13 cellular contexts compared by ENCODE assay signal in genomic region chr6:47165918-47166317, GRCh38.
A peak's percentile ranks its signal among the peaks of the same experiment; 100 is the strongest.
DNase-seq lines count a peak whose midpoint lies in the region; ATAC-seq, FAIRE-seq and TF ChIP-seq lines count a peak whose summit lies in the region.
"Had no signal": no experiment of that assay in that cellular context is flagged by ENCODE, and none has a peak within 500 bp of the region (broad histone marks: within the 10 kb centered on the region; RNA-seq: fewer than 3 reads in every experiment).

No MANE protein-coding gene starts in this region.

- no peak overlapping the region for H4K8ac ChIP-seq in H9 (replicated peaks; ENCODE audit: insufficient read length, low read depth, low read length)

- H3K79me1 ChIP-seq in H9 (ENCODE audit: insufficient read depth, low read depth, low read length, poor library complexity, severe bottlenecking) = no peaks in the 10 kb centered on the region

- no peak overlapping the region for H3K27ac ChIP-seq in right lobe of liver
- no peak overlapping the region for H3K27ac ChIP-seq in HepG2 (ENCODE audit: extremely low read length, insufficient read depth, low read length)
- no peak overlapping the region for H3K27ac ChIP-seq in SK-N-SH (ENCODE audit: low read depth in 2 of 2, low read length in 1 of 2)
- H3K27ac ChIP-seq in H9 (ENCODE audit: insufficient read length, low read depth, low read length) = no peak overlapping the region
- H3K27ac ChIP-seq: psoas muscle, SJSA1 had no signal

- H3K27me3 Mint-ChIP-seq in H9 (ENCODE audit: low read depth) = no peaks in the 10 kb centered on the region

- no peak overlapping the region for H3K23ac ChIP-seq in H9 (ENCODE audit: insufficient read length, low read depth, low read length)

- FAIRE-seq in HepG2 (lab: Jason Lieb, UNC) = no peak

- no peak overlapping the region for H3K56ac ChIP-seq in H9 (ENCODE audit: insufficient read length, low read depth, low read length)

- no peaks in the 10 kb centered on the region for H3K36me3 Mint-ChIP-seq in H9 (ENCODE audit: insufficient read depth in 1 of 3, low read depth in 3 of 3)

- POLR2A ChIA-PET in HepG2 (lab: Yijun Ruan, JAX) (no interaction called here), SK-N-SH (lab: Yijun Ruan, JAX) (no interaction called here)

- no peak overlapping the region for H2BK15ac ChIP-seq in H9 (ENCODE audit: low read depth, low read length)

- no peaks in the 10 kb centered on the region for H4K20me1 ChIP-seq in HepG2 (ENCODE audit: insufficient read depth, low read length)
- no peaks in the 10 kb centered on the region for H4K20me1 ChIP-seq in SK-N-SH (ENCODE audit: insufficient read depth)
- no peaks in the 10 kb centered on the region for H4K20me1 ChIP-seq in H9 (ENCODE audit: control insufficient read depth, insufficient read depth, insufficient read length)

- H3K4me3 Mint-ChIP-seq in H9 = no peak overlapping the region
- H3K4me3 Mint-ChIP-seq: activated T-cell treated with anti-CD3 and anti-CD28 coated beads, Interleukin-2, amount 50 U/mL, for 4 hours had no signal

- H3K27me3 ChIP-seq in right lobe of liver (no peaks in the 10 kb centered on the region), HepG2 (ENCODE audit: control insufficient read depth in 1 of 2, insufficient read depth in 2 of 2, low read length in 2 of 2) (no peaks in the 10 kb centered on the region), SK-N-SH (ENCODE audit: insufficient read depth) (no peaks in the 10 kb centered on the region), H9 (ENCODE audit: insufficient read depth, low read length) (no peaks in the 10 kb centered on the region)
- H3K27me3 ChIP-seq: SJSA1 had no signal

- intact Hi-C loops in right lobe of liver (cut with DNase I) (no loop called here), HepG2 (cut with micrococcal nuclease; ENCODE audit: unreplicated experiment) (no loop called here)

- H2AFZ ChIP-seq in HepG2 (ENCODE audit: low read length) = no peak overlapping the region
- no peak overlapping the region for H2AFZ ChIP-seq in SK-N-SH (ENCODE audit: low read depth)
- no peak overlapping the region for H2AFZ ChIP-seq in H9 (ENCODE audit: low read length)

- DNase-seq in right lobe of liver = no peak
- no peak for DNase-seq in HepG2 (ENCODE audit: low spot score)
- DNase-seq in NOMO-1 treated with DMSO at 0.1 percent for 48 hours (lab: John Stamatoyannopoulos, UW; ENCODE audit: unreplicated experiment) = peak; percentile 85
- DNase-seq in SK-N-SH = no peak
- no peak for DNase-seq in H9
- DNase-seq in kidney glomerular epithelial cell (lab: John Stamatoyannopoulos, UW) = no peak
- DNase-seq in T1000 (lab: John Stamatoyannopoulos, UW) = no peak
- DNase-seq: activated T-cell treated with anti-CD3 and anti-CD28 coated beads, Interleukin-2, amount 50 U/mL, for 4 hours; islet precursor cell; psoas muscle; stimulated activated naive CD4-positive, alpha-beta T cell had no signal

- ATAC-seq in right lobe of liver (peak; percentile 21 to 56 (median 38)), HepG2 (no peak), HG02885 (IDR thresholded peaks at IDR 0.05; ENCODE audit: poor library complexity, unreplicated experiment) (peak; percentile 83)
- ATAC-seq: activated T-cell treated with anti-CD3 and anti-CD28 coated beads, Interleukin-2, amount 50 U/mL, for 4 hours; psoas muscle had no signal

- no TSS peak for BruUV-seq in HepG2 (replicated peaks; lab: Mats Ljungman, UMichigan)

- no peak for TF ChIP-seq CTCF in right lobe of liver (IDR thresholded peaks at IDR 0.05)
- TF ChIP-seq CTCF in HepG2 (CRISPR knock-in tag; IDR thresholded peaks at IDR 0.05) = no peak
- TF ChIP-seq CTCF in SK-N-SH (IDR thresholded peaks at IDR 0.05) = no peak
- TF ChIP-seq CTCF in H9 (conservative IDR thresholded peaks at IDR 0.05) = no peak

- H3K9me2 ChIP-seq in SK-N-SH = no peaks in the 10 kb centered on the region

- H3K79me2 ChIP-seq in HepG2 (ENCODE audit: insufficient read depth, low read length) (no peaks in the 10 kb centered on the region), SK-N-SH (ENCODE audit: insufficient read depth) (no peaks in the 10 kb centered on the region), H9 (ENCODE audit: insufficient read depth, low read length) (no peaks in the 10 kb centered on the region)

- H3K9ac ChIP-seq in HepG2 (ENCODE audit: insufficient read depth, low read depth, low read length) = no peak overlapping the region
- no peak overlapping the region for H3K9ac ChIP-seq in SK-N-SH
- no peak overlapping the region for H3K9ac ChIP-seq in H9 (ENCODE audit: extremely low read depth, insufficient read length, low read length)

- H3K4me3 ChIP-seq in right lobe of liver (no peak overlapping the region), HepG2 (replicated peaks in 1 of 3; ENCODE audit: insufficient read depth in 1 of 3, low read depth in 2 of 3, low read length in 3 of 3) (no peak overlapping the region), SK-N-SH (ENCODE audit: low read depth in 2 of 2, low read length in 1 of 2) (no peak overlapping the region)
- H3K4me3 ChIP-seq: psoas muscle, SJSA1 had no signal

- CTCF ChIA-PET in HepG2 (lab: Yijun Ruan, JAX; ENCODE audit: low intra/inter-chr PET ratio, low total read pairs) (no interaction called here), SK-N-SH (lab: Yijun Ruan, JAX) (interaction anchor here (1.1 to 1.5 kb wide), 2 partner anchors 13 to 69 kb away, joined by 3 read pairs; no protein-coding TSS in a partner anchor)

- no peak overlapping the region for H3T11ph ChIP-seq in H9 (ENCODE audit: low read length)

- H2BK120ac ChIP-seq in H9 (ENCODE audit: low read depth, low read length, poor library complexity, severe bottlenecking) = no peak overlapping the region

- peaks cover 16 to 18% of the 10 kb centered on the region in 2 experiments for H3K4me1 Mint-ChIP-seq in H9

- H3K4me2 ChIP-seq in HepG2 (ENCODE audit: low read depth, low read length) (no peak overlapping the region), SK-N-SH (no peak overlapping the region), H9 (ENCODE audit: insufficient read depth, insufficient read length, low read length) (no peak overlapping the region)

- H3K18ac ChIP-seq in H9 (ENCODE audit: insufficient read length, low read depth, low read length) = no peak overlapping the region

- H3F3A ChIP-seq in SK-N-SH (replicated peaks; ENCODE audit: insufficient read depth) = no peaks in the 10 kb centered on the region

- H3K23me2 ChIP-seq in H9 (ENCODE audit: insufficient read length, low read depth, low read length, poor library complexity, severe bottlenecking) = no peaks in the 10 kb centered on the region

- H3K36me3 ChIP-seq in right lobe of liver = no peaks in the 10 kb centered on the region
- H3K36me3 ChIP-seq in HepG2 (replicated peaks in 1 of 2; ENCODE audit: control insufficient read depth in 1 of 2, insufficient read depth in 2 of 2, low read length in 2 of 2) = no peaks in the 10 kb centered on the region
- H3K36me3 ChIP-seq in SK-N-SH (replicated peaks in 1 of 2; ENCODE audit: control insufficient read depth in 1 of 2, insufficient read depth in 2 of 2, low read length in 1 of 2) = no peaks in the 10 kb centered on the region
- H3K36me3 ChIP-seq: SJSA1 had no signal

- no peak overlapping the region for H2AK5ac ChIP-seq in H9 (ENCODE audit: insufficient read length, low read length)

- no peak for TF ChIP-seq EP300 in HepG2 (IDR thresholded peaks at IDR 0.05; ENCODE audit: low read depth in 2 of 2, low read length in 2 of 2)
- TF ChIP-seq EP300 in HepG2 (CRISPR knock-in tag; IDR thresholded peaks at IDR 0.05; ENCODE audit: borderline replicate concordance) = no peak
- no peak for TF ChIP-seq EP300 in SK-N-SH (IDR thresholded peaks at IDR 0.05; ENCODE audit: borderline replicate concordance in 1 of 2, low read depth in 1 of 2, low read length in 1 of 2)

- H4K91ac ChIP-seq in H9 (ENCODE audit: insufficient read length, low read depth, low read length) = no peak overlapping the region

- no peaks in the 10 kb centered on the region for H3K9me3 ChIP-seq in right lobe of liver
- no peaks in the 10 kb centered on the region for H3K9me3 ChIP-seq in HepG2 (ENCODE audit: low read length)
- H3K9me3 ChIP-seq in SK-N-SH = no peaks in the 10 kb centered on the region
- no peaks in the 10 kb centered on the region for H3K9me3 ChIP-seq in H9 (ENCODE audit: control insufficient read depth, low read depth, low read length)
- H3K9me3 ChIP-seq: psoas muscle, SJSA1 had no signal

- H2BK5ac ChIP-seq in H9 (ENCODE audit: insufficient read length, low read length) = no peak overlapping the region

- H3K4me1 ChIP-seq in right lobe of liver (no peaks in the 10 kb centered on the region), HepG2 (ENCODE audit: insufficient read depth, low read length) (peaks cover 22% of the 10 kb centered on the region), SK-N-SH (ENCODE audit: control insufficient read depth in 1 of 2, insufficient read depth in 2 of 2, low read depth in 1 of 2, low read length in 1 of 2) (peaks cover 0 to 24% of the 10 kb centered on the region in 2 experiments; a peak in 2 of 4 replicates), H9 (ENCODE audit: insufficient read depth, low read length) (no peaks in the 10 kb centered on the region; the same call in 1 of the 2 replicates)
- H3K4me1 ChIP-seq: psoas muscle had no signal

- TF ChIP-seq POLR2A in right lobe of liver (IDR thresholded peaks at IDR 0.05) (no peak), HepG2 (IDR thresholded peaks at IDR 0.05; ENCODE audit: insufficient read depth in 1 of 2, low read depth in 2 of 2, low read length in 2 of 2) (no peak)

- H3K9me3 Mint-ChIP-seq in H9 = no peaks in the 10 kb centered on the region

- no peak overlapping the region for H2BK12ac ChIP-seq in H9 (ENCODE audit: insufficient read length, low read depth, low read length)

- TF ChIP-seq RAD21 in HepG2 (CRISPR knock-in tag; IDR thresholded peaks at IDR 0.05) (no peak), SK-N-SH (IDR thresholded peaks at IDR 0.05; ENCODE audit: low read length) (no peak)

- no peak overlapping the region for H3K4ac ChIP-seq in H9 (ENCODE audit: low read depth, low read length)

- H3K14ac ChIP-seq in H9 (ENCODE audit: insufficient read depth, low read length) = no peak overlapping the region

- no peak overlapping the region for H4K5ac ChIP-seq in H9 (ENCODE audit: insufficient read length, low read depth, low read length)

- 70% methylated on average over 1 of the region's 1 CpG for WGBS in right lobe of liver (ENCODE audit: insufficient coverage, low coverage, low lambda C conversion rate, missing lambda C conversion rate)
- 86% methylated on average over 1 of the region's 1 CpG for WGBS in HepG2 (ENCODE audit: low lambda C conversion rate)
- 93% methylated on average over 1 of the region's 1 CpG for WGBS in SK-N-SH (ENCODE audit: low lambda C conversion rate)
- no CpG with 5 or more reads among the region's 1 CpG for WGBS in H9 (ENCODE audit: extremely low coverage, insufficient read length, low lambda C conversion rate)

- in situ Hi-C loops in HepG2 (cut with HindIII; ENCODE audit: extremely low pct_ligation_motif_present, low pct_unique_long_range_greater_than_20kb) = no loop called here

- H2BK20ac ChIP-seq in H9 (ENCODE audit: low read depth, low read length, poor library complexity, severe bottlenecking) = no peak overlapping the region

- no peak overlapping the region for H3K27ac Mint-ChIP-seq in H9

TF ChIP-seq in HepG2, 621 proteins besides CTCF, POLR2A, EP300 and RAD21 (continues in another document):
- TF ChIP-seq ARHGAP35 (CRISPR knock-in tag; IDR thresholded peaks at IDR 0.05; ENCODE audit: borderline replicate concordance) = no peak
- no peak for TF ChIP-seq ARNTL (CRISPR knock-in tag; IDR thresholded peaks at IDR 0.05)

TF ChIP-seq in SK-N-SH, 30 proteins besides CTCF, POLR2A, EP300 and RAD21 (continues in another document):
- TF ChIP-seq TCF12 (IDR thresholded peaks at IDR 0.05) = no peak
